Comparison of ENCODE assay signal across 8 cellular contexts in the genomic region with DNA sequence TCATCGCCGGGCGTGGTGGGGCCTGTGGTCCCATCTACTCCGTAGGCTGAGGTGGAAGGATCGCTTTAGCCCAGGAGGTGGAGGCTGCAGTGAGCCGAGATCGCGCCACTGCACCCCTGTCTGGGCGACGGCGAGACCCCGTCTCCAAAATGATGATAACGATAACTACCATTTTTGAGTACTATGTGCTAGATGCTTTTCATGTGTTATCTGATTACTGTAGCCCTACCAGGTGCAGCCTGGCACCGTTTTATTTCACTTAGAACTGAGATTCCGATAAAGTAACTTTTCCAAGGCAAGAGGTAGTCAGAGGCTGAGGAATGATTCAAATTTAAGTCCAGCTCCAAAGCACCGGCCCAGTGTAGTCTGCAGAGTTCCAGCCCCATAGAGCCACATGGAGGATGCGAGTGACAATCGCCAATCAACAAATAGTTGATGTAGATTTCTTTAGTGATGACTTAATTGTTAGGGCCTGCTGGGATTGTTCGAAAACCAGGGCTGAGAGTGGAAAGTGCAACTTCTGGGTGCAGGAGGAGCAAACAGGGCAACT. TPM values are rescaled to one million over a fixed set of nuclear protein-coding genes. Genes with fewer than 3 reads are reported as not detected.
DNase-seq lines count a peak whose midpoint lies in the region; ATAC-seq and TF ChIP-seq lines count a peak whose summit lies in the region.

No MANE protein-coding gene starts in this region.

- peak overlapping the region; percentile 60 for H2AFZ ChIP-seq in KMS-11 (ENCODE audit: low read depth)

- 10 to 11% methylated on average over 19 of the region's 19 CpGs for WGBS in lung, 2 donors
- WGBS in upper lobe of left lung, 2 donors = 10 to 13% methylated on average over 15 to 16 of the region's 19 CpGs

- no peaks in the 10 kb centered on the region for H3K36me3 ChIP-seq in KMS-11 (ENCODE audit: insufficient read depth)
- H3K36me3 ChIP-seq in lung (ENCODE audit: control insufficient read depth in 2 of 2, insufficient read depth in 2 of 2, low read length in 2 of 2) = peaks cover 1 to 3% of the 10 kb centered on the region in 2 donors
- H3K36me3 ChIP-seq in upper lobe of left lung = peaks cover 2 to 7% (median 6%) of the 10 kb centered on the region in 4 donors

- H3K27ac ChIP-seq in KMS-11 (peak overlapping the region; percentile 88), lung (ENCODE audit: low read depth in 1 of 2, low read length in 1 of 2) (peak overlapping the region; percentile 93 to 98), upper lobe of left lung (peak overlapping the region; percentile 94 to 99 (median 96))

- TF ChIP-seq CTCF in KMS-11 (conservative IDR thresholded peaks at IDR 0.05; ENCODE audit: low read depth, low read length) (no peak), brain (conservative IDR thresholded peaks at IDR 0.05) (no peak), lung (IDR thresholded peaks at IDR 0.05; ENCODE audit: control extremely low read depth, extremely low read depth) (no peak), upper lobe of left lung (IDR thresholded peaks at IDR 0.05) (no peak)

- no peaks in the 10 kb centered on the region for H4K20me1 ChIP-seq in KMS-11 (ENCODE audit: insufficient read depth)

- H3K9me3 Mint-ChIP-seq in brain = peaks cover 0 to 6% (median under 1%) of the 10 kb centered on the region in 5 experiments

- no peak for TF ChIP-seq POLR2A in upper lobe of left lung (IDR thresholded peaks at IDR 0.05)
- no peak for TF ChIP-seq POLR2A in erythroblast (IDR thresholded peaks at IDR 0.05; ENCODE audit: low read length)

- no peak for TF ChIP-seq EP300 in upper lobe of left lung (IDR thresholded peaks at IDR 0.05)

- peak overlapping the region; percentile 92 to 100 (median 99) for H3K27ac Mint-ChIP-seq in brain

- H3K9ac ChIP-seq in KMS-11 = peak overlapping the region; percentile 95

- DNase-seq in EL (peak; percentile 14), lung (ENCODE audit: low spot score) (no peak), upper lobe of left lung (no peak), erythroblast (lab: John Stamatoyannopoulos, UW) (no peak), 8988T (no peak)

- H3K9me3 ChIP-seq in lung (ENCODE audit: control insufficient read depth in 2 of 2, insufficient read depth in 1 of 2, low read length in 1 of 2) (peaks cover 0 to 2% of the 10 kb centered on the region in 2 donors), upper lobe of left lung (no peaks in the 10 kb centered on the region)

- H3K4me3 Mint-ChIP-seq in brain = peak overlapping the region; percentile 90 to 100 (median 92)

- H3K4me1 ChIP-seq in KMS-11 (ENCODE audit: low read depth, poor library complexity, severe bottlenecking) = peaks cover 8% of the 10 kb centered on the region
- peaks cover 3 to 17% of the 10 kb centered on the region in 2 donors for H3K4me1 ChIP-seq in lung (ENCODE audit: control insufficient read depth in 2 of 2, insufficient read depth in 2 of 2, low read length in 2 of 2)
- peaks cover 17 to 24% (median 19%) of the 10 kb centered on the region in 4 donors for H3K4me1 ChIP-seq in upper lobe of left lung

- no peaks in the 10 kb centered on the region for H3K27me3 ChIP-seq in KMS-11 (ENCODE audit: insufficient read depth, low read depth)
- H3K27me3 ChIP-seq in lung (ENCODE audit: control insufficient read depth, insufficient read depth) = no peaks in the 10 kb centered on the region
- H3K27me3 ChIP-seq in upper lobe of left lung = no peaks in the 10 kb centered on the region

- H3K4me2 ChIP-seq in KMS-11 = peak overlapping the region; percentile 59

- no peak for ATAC-seq in lung (ENCODE audit: insufficient read depth, low FRiP score)
- ATAC-seq in upper lobe of left lung (ENCODE audit: low FRiP score in 2 of 2) = peak in 1 of 2 donors; percentile 69
- no peak for ATAC-seq in GM19463 (IDR thresholded peaks at IDR 0.05; ENCODE audit: unreplicated experiment)

- peaks cover 8% of the 10 kb centered on the region for H3K36me3 Mint-ChIP-seq in brain

- H3K4me3 ChIP-seq in KMS-11 (IDR thresholded peaks at IDR 0.05; ENCODE audit: insufficient read depth, low read depth, low read length) (no peak overlapping the region), lung (peak overlapping the region; percentile 75), upper lobe of left lung (peak overlapping the region; percentile 74 to 95 (median 85))

- peaks cover 16% of the 10 kb centered on the region; the same call in 1 of the 2 replicates for H3K79me2 ChIP-seq in KMS-11 (ENCODE audit: insufficient read depth, low read depth)

- H3K4me1 Mint-ChIP-seq in brain = peaks cover 49% of the 10 kb centered on the region

- H3K27me3 Mint-ChIP-seq in brain = peaks cover 7% of the 10 kb centered on the region

RNA-seq across cellular contexts. Expression of a gene that starts 0.7 kb away (rescaled TPM):
- 11.0 TPM for polyA plus RNA-seq in brain (ENCODE audit: insufficient read depth, low read depth, low replicate concordance)
- 10 to 100 TPM; 24.7 to 41.0 TPM for total RNA-seq in lung
- polyA plus RNA-seq in lung = 10 to 100 TPM; 18.7 to 55.3 TPM
- 10 to 100 TPM; 12.6 to 51.3 (median 18.5) TPM for total RNA-seq in upper lobe of left lung

RNA-seq across cellular contexts. Expression of a gene that starts 0.8 kb away (rescaled TPM):
- 1.6 TPM for polyA plus RNA-seq in brain (ENCODE audit: insufficient read depth, low read depth, low replicate concordance)
- total RNA-seq in lung = 1 to 10 TPM; 1.6 to 5.2 TPM
- 1 to 10 TPM in 1 of 2 donors, under 1 TPM in 1; 0.69 to 3.2 TPM for polyA plus RNA-seq in lung
- 1 to 10 TPM in 5 of 6 donors, under 1 TPM in 1; 0.89 to 6.3 (median 1.2) TPM for total RNA-seq in upper lobe of left lung

RNA-seq across cellular contexts. Expression of a gene that starts 27.8 kb away (rescaled TPM):
- polyA plus RNA-seq in brain (ENCODE audit: insufficient read depth, low read depth, low replicate concordance) = 83.0 TPM
- 10 to 100 TPM; 27.3 to 94.9 TPM for total RNA-seq in lung
- polyA plus RNA-seq in lung = 10 to 100 TPM; 26.0 to 34.5 TPM
- total RNA-seq in upper lobe of left lung = 10 to 100 TPM; 30.0 to 79.2 (median 42.4) TPM

RNA-seq across cellular contexts. Expression of a gene that starts 50.2 kb away (rescaled TPM):
- polyA plus RNA-seq in brain (ENCODE audit: insufficient read depth, low read depth, low replicate concordance) (4.4 TPM), lung (10 to 100 TPM in 1 of 2 donors, 1 to 10 TPM in 1; 4.3 to 21.2 TPM)
- total RNA-seq in lung (10 to 100 TPM; 22.6 to 23.9 TPM), upper lobe of left lung (10 to 100 TPM; 16.8 to 33.5 (median 26.9) TPM)

RNA-seq across cellular contexts. Expression of a gene that starts 50.3 kb away (rescaled TPM):
- polyA plus RNA-seq in brain (ENCODE audit: insufficient read depth, low read depth, low replicate concordance) (3.0 TPM), lung (10 to 100 TPM in 1 of 2 donors, 1 to 10 TPM in 1; 6.9 to 20.2 TPM)
- total RNA-seq in lung (10 to 100 TPM; 42.6 to 68.1 TPM), upper lobe of left lung (10 to 100 TPM; 20.1 to 80.7 (median 40.3) TPM)
